Comparison of ENCODE assay signal across 1 cellular context in genomic region chr11:117020287-117020686, GRCh38.
TF ChIP-seq lines count a peak whose summit lies in the region.

No MANE protein-coding gene starts in this region.

TF ChIP-seq in A549, 52 proteins besides CTCF, POLR2A, EP300 and RAD21 (continued from another document):
- no peak for TF ChIP-seq REST (IDR thresholded peaks at IDR 0.05)
- no peak for TF ChIP-seq ZC3H11A (IDR thresholded peaks at IDR 0.05)
- no peak for TF ChIP-seq SREBF2 (IDR thresholded peaks at IDR 0.05)
- TF ChIP-seq RARB (CRISPR knock-in tag; IDR thresholded peaks at IDR 0.05) = no peak
- no peak for TF ChIP-seq BCL3 (IDR thresholded peaks at IDR 0.05)
